ENCODE assay signal across 3 cellular contexts in the genomic region with DNA sequence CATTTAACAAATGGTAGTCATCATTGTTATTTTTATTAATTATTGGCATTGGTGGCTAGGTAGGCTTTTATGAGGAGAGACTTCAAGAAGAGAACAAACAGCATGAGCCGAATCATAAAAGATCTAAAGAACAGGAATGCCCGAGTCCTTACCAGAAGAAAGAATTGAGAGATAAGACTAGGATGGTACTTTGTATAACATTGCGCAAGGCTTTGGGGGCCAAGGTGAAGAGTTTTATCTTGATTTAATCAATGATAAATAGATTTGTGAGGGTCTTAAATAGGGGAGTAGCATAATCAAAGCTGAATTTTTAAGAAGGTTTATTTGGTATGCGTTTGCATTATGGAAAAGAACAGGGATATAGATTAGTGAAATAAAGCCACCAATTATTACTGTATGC.
TF ChIP-seq lines count a peak whose summit lies in the region.

No MANE protein-coding gene starts in this region.

TF ChIP-seq in HepG2, 621 proteins besides CTCF, POLR2A, EP300 and RAD21:
- TF ChIP-seq, protein P1, sequence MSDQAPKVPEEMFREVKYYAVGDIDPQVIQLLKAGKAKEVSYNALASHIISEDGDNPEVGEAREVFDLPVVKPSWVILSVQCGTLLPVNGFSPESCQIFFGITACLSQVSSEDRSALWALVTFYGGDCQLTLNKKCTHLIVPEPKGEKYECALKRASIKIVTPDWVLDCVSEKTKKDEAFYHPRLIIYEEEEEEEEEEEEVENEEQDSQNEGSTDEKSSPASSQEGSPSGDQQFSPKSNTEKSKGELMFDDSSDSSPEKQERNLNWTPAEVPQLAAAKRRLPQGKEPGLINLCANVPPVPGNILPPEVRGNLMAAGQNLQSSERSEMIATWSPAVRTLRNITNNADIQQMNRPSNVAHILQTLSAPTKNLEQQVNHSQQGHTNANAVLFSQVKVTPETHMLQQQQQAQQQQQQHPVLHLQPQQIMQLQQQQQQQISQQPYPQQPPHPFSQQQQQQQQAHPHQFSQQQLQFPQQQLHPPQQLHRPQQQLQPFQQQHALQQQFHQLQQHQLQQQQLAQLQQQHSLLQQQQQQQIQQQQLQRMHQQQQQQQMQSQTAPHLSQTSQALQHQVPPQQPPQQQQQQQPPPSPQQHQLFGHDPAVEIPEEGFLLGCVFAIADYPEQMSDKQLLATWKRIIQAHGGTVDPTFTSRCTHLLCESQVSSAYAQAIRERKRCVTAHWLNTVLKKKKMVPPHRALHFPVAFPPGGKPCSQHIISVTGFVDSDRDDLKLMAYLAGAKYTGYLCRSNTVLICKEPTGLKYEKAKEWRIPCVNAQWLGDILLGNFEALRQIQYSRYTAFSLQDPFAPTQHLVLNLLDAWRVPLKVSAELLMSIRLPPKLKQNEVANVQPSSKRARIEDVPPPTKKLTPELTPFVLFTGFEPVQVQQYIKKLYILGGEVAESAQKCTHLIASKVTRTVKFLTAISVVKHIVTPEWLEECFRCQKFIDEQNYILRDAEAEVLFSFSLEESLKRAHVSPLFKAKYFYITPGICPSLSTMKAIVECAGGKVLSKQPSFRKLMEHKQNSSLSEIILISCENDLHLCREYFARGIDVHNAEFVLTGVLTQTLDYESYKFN (CRISPR knock-in tag; conservative IDR thresholded peaks at IDR 0.05), result no peak
- TF ChIP-seq CEBPB (IDR thresholded peaks at IDR 0.05; ENCODE audit: borderline replicate concordance, low read depth, low read length) (peak; percentile 61), ZSCAN20 (CRISPR knock-in tag; IDR thresholded peaks at IDR 0.05; ENCODE audit: borderline replicate concordance) (no peak)
- TF ChIP-seq, protein P2, sequence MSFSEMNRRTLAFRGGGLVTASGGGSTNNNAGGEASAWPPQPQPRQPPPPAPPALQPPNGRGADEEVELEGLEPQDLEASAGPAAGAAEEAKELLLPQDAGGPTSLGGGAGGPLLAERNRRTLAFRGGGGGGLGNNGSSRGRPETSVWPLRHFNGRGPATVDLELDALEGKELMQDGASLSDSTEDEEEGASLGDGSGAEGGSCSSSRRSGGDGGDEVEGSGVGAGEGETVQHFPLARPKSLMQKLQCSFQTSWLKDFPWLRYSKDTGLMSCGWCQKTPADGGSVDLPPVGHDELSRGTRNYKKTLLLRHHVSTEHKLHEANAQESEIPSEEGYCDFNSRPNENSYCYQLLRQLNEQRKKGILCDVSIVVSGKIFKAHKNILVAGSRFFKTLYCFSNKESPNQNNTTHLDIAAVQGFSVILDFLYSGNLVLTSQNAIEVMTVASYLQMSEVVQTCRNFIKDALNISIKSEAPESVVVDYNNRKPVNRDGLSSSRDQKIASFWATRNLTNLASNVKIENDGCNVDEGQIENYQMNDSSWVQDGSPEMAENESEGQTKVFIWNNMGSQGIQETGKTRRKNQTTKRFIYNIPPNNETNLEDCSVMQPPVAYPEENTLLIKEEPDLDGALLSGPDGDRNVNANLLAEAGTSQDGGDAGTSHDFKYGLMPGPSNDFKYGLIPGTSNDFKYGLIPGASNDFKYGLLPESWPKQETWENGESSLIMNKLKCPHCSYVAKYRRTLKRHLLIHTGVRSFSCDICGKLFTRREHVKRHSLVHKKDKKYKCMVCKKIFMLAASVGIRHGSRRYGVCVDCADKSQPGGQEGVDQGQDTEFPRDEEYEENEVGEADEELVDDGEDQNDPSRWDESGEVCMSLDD (CRISPR knock-in tag; IDR thresholded peaks at IDR 0.05; ENCODE audit: borderline replicate concordance), result no peak
- TF ChIP-seq, protein P3, sequence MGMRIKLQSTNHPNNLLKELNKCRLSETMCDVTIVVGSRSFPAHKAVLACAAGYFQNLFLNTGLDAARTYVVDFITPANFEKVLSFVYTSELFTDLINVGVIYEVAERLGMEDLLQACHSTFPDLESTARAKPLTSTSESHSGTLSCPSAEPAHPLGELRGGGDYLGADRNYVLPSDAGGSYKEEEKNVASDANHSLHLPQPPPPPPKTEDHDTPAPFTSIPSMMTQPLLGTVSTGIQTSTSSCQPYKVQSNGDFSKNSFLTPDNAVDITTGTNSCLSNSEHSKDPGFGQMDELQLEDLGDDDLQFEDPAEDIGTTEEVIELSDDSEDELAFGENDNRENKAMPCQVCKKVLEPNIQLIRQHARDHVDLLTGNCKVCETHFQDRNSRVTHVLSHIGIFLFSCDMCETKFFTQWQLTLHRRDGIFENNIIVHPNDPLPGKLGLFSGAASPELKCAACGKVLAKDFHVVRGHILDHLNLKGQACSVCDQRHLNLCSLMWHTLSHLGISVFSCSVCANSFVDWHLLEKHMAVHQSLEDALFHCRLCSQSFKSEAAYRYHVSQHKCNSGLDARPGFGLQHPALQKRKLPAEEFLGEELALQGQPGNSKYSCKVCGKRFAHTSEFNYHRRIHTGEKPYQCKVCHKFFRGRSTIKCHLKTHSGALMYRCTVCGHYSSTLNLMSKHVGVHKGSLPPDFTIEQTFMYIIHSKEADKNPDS (CRISPR knock-in tag; IDR thresholded peaks at IDR 0.05), result no peak

TF ChIP-seq in IMR-90, 13 proteins besides CTCF, POLR2A, EP300 and RAD21:
- TF ChIP-seq CEBPB (IDR thresholded peaks at IDR 0.05; ENCODE audit: low read depth, low read length), result peak; percentile 75
- no peak for TF ChIP-seq MXI1 (IDR thresholded peaks at IDR 0.05; ENCODE audit: borderline replicate concordance, low read depth, low read length)
- no peak for TF ChIP-seq CHD1 (IDR thresholded peaks at IDR 0.05; ENCODE audit: low read depth, low read length)

TF ChIP-seq in K562, 482 proteins besides CTCF, POLR2A, EP300 and RAD21:
- TF ChIP-seq SMARCE1 (IDR thresholded peaks at IDR 0.05) (no peak), CEBPG (CRISPR knock-in tag; IDR thresholded peaks at IDR 0.05) (no peak), CEBPG (tag; conservative IDR thresholded peaks at IDR 0.05 in 1 of 2, IDR thresholded peaks at IDR 0.05 in 1 of 2) (peak; percentile 36 to 67; a peak in 3 of 4 replicates), ZNF354B (CRISPR knock-in tag; IDR thresholded peaks at IDR 0.05) (no peak), CAMTA2 (CRISPR knock-in tag; conservative IDR thresholded peaks at IDR 0.05) (no peak), CXXC5 (CRISPR knock-in tag; IDR thresholded peaks at IDR 0.05) (no peak), MYNN (IDR thresholded peaks at IDR 0.05) (no peak), MYNN (CRISPR knock-in tag; IDR thresholded peaks at IDR 0.05) (no peak), CTBP1 (IDR thresholded peaks at IDR 0.05; ENCODE audit: borderline replicate concordance) (no peak), ZNF224 (CRISPR knock-in tag; IDR thresholded peaks at IDR 0.05) (no peak), ZNF408 (CRISPR knock-in tag; IDR thresholded peaks at IDR 0.05; ENCODE audit: low read depth) (no peak), BCL6 (CRISPR knock-in tag; IDR thresholded peaks at IDR 0.05) (no peak), CEBPB (tag; IDR thresholded peaks at IDR 0.05) (peak; percentile 57), RBM34 (IDR thresholded peaks at IDR 0.05; ENCODE audit: borderline replicate concordance, insufficient read depth, low read length) (no peak), CCNT2 (IDR thresholded peaks at IDR 0.05; ENCODE audit: borderline replicate concordance, extremely low read depth, insufficient read length, low read depth, low read length) (no peak), KDM1A (IDR thresholded peaks at IDR 0.05) (no peak)
- TF ChIP-seq, protein P4, sequence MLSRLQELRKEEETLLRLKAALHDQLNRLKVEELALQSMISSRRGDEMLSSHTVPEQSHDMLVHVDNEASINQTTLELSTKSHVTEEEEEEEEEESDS (CRISPR knock-in tag; IDR thresholded peaks at IDR 0.05), result no peak
- TF ChIP-seq, protein P5, sequence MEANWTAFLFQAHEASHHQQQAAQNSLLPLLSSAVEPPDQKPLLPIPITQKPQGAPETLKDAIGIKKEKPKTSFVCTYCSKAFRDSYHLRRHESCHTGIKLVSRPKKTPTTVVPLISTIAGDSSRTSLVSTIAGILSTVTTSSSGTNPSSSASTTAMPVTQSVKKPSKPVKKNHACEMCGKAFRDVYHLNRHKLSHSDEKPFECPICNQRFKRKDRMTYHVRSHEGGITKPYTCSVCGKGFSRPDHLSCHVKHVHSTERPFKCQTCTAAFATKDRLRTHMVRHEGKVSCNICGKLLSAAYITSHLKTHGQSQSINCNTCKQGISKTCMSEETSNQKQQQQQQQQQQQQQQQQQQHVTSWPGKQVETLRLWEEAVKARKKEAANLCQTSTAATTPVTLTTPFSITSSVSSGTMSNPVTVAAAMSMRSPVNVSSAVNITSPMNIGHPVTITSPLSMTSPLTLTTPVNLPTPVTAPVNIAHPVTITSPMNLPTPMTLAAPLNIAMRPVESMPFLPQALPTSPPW (CRISPR knock-in tag; IDR thresholded peaks at IDR 0.05), result no peak
